Comparison of ENCODE assay signal across 25 cellular contexts in the genomic region with DNA sequence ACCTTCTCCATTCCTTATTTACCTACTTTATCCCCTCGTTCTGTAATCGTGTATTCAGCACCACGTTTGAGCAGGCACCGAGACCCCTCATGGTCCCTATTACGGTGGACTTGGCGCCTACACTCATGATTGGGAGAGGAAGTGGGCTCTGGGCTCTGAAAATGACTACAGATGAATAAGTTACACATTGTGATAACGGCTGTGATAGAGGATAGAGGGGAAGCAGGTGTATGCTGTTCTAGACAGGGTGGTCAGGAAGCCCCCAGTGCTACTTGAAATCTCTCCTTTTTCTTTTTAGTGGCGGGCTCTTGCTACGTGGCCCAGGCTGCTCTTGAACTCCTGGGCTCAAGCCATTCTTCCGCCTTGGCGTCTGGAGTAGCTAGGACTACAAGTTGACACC.
"Had no signal": no experiment of that assay in that cellular context is flagged by ENCODE, and none has a peak within 500 bp of the region (broad histone marks: within the 10 kb centered on the region; RNA-seq: fewer than 3 reads in every experiment).

No MANE protein-coding gene starts in this region.

- H3K36me3 ChIP-seq: esophagus muscularis mucosa, gastroesophageal sphincter, heart left ventricle, neural progenitor cell, right lobe of liver, thoracic aorta, transverse colon, upper lobe of right lung, uterus had no signal

- H3K27ac Mint-ChIP-seq: dendritic cell treated with granulocyte-macrophage colony-stimulating factor and Interleukin-4, amounts not matched to agents 40 ng/mL and 50 ng/mL, for 4 days; nephron; neural progenitor cell; progenitor cell of endocrine pancreas had no signal

- H3K27me3 Mint-ChIP-seq: dendritic cell treated with granulocyte-macrophage colony-stimulating factor and Interleukin-4, amounts not matched to agents 40 ng/mL and 50 ng/mL, for 4 days; memory B cell had no signal

- H3K9me3 Mint-ChIP-seq: dendritic cell treated with granulocyte-macrophage colony-stimulating factor and Interleukin-4, amounts not matched to agents 40 ng/mL and 50 ng/mL, for 4 days had no signal

- H3K27ac ChIP-seq: esophagus muscularis mucosa, foreskin keratinocyte, gastroesophageal sphincter, heart left ventricle, hepatocyte, neural progenitor cell, parathyroid adenoma, right lobe of liver, thoracic aorta, transverse colon, upper lobe of right lung, uterus had no signal

- H3K79me2 ChIP-seq: hepatocyte, parathyroid adenoma had no signal

- H2AFZ ChIP-seq: hepatocyte, neural progenitor cell, parathyroid adenoma had no signal

- ATAC-seq: foreskin keratinocyte, gastroesophageal sphincter, heart left ventricle, upper lobe of right lung had no signal

- H3K9ac ChIP-seq: neural progenitor cell, parathyroid adenoma had no signal

- H3K4me2 ChIP-seq: hepatocyte, neural progenitor cell had no signal

- H3K4me3 Mint-ChIP-seq: dendritic cell treated with granulocyte-macrophage colony-stimulating factor and Interleukin-4, amounts not matched to agents 40 ng/mL and 50 ng/mL, for 4 days; memory B cell; nephron; neural progenitor cell had no signal

- H3K27me3 ChIP-seq: esophagus muscularis mucosa, foreskin keratinocyte, gastroesophageal sphincter, hepatocyte, neural progenitor cell, right lobe of liver, transverse colon, uterus had no signal

- H3K4me1 ChIP-seq: foreskin keratinocyte, neural progenitor cell, parathyroid adenoma, upper lobe of right lung had no signal

- H3K4me3 ChIP-seq: esophagus muscularis mucosa, gastroesophageal sphincter, heart left ventricle, hepatocyte, lung, neural progenitor cell, right lobe of liver, thoracic aorta, transverse colon, upper lobe of right lung, uterus had no signal

- H3K9me3 ChIP-seq: esophagus muscularis mucosa, gastroesophageal sphincter, heart left ventricle, right lobe of liver, thoracic aorta, transverse colon, upper lobe of right lung, uterus had no signal

- DNase-seq: effector CD8-positive, alpha-beta T cell; foreskin keratinocyte; heart left ventricle; kidney; right lobe of liver; small intestine; stimulated activated CD4-positive, alpha-beta T cell treated with anti-CD3 and anti-CD28 coated beads, Interleukin-12 subunit alpha, Interleukin-12 subunit beta, amount 100 ng/mL, for 4 hours; stimulated activated CD4-positive, alpha-beta T cell treated with anti-CD3 and anti-CD28 coated beads, Interleukin-1b, Interleukin-23, amount 100 ng/mL, for 48 hours; stimulated activated CD4-positive, alpha-beta T cell treated with anti-CD3 and anti-CD28 coated beads, Interleukin-4, amount 100 ng/mL, for 1 hour; stimulated activated CD8-positive, alpha-beta memory T cell treated with anti-CD3 and anti-CD28 coated beads, Interleukin-4, amount 100 ng/mL, for 48 hours; stimulated activated naive CD4-positive, alpha-beta T cell treated with Interleukin-2 at 50 U/mL for 16 hours; transverse colon; upper lobe of right lung; uterus had no signal
